ENCODE assay signal across 8 cellular contexts in the genomic region with DNA sequence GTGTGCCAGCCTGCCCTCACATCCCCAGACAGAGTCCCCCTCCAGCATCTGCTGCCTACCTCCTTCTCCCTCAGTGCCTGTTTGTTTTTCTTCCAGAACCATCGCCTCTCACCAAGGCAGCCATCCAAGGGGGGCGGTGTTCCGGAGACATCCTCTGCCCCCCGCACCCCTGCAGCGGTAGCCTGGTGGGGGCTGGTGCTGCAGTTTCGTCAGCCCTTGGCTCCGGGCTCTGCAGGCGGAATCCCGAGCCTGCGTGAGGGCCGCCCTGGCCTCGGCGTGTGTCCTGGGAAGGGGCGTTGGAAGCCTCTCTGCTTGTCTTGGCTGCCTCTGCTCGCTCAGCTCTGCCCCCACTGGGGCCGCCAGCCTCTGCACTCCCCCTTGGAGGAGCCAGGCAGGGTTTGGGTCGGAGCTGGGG.
DNase-seq lines count a peak whose midpoint lies in the region; ATAC-seq, FAIRE-seq and TF ChIP-seq lines count a peak whose summit lies in the region.
"Had no signal": no experiment of that assay in that cellular context is flagged by ENCODE, and none has a peak within 500 bp of the region (broad histone marks: within the 10 kb centered on the region; RNA-seq: fewer than 3 reads in every experiment).

No MANE protein-coding gene starts in this region.

- in situ Hi-C loops in HepG2 (cut with HindIII; ENCODE audit: extremely low pct_ligation_motif_present, low pct_unique_long_range_greater_than_20kb): no loop called here

- DNase-seq in NB4 (ENCODE audit: low read depth) (no peak), dorsolateral prefrontal cortex (peak in 6 of 10 donors; percentile 51 to 76 (median 62)), HepG2 (ENCODE audit: low spot score) (no peak), vagina (ENCODE audit: extremely low spot score in 2 of 2) (no peak), NCI-H187 (lab: John Stamatoyannopoulos, UW) (no peak)
- no peak for DNase-seq in activated CD4-positive, alpha-beta T cell treated with anti-CD3 and anti-CD28 coated beads, Interleukin-2, amount 50 U/mL, for 1 hour

- no TSS peak for BruUV-seq in HepG2 (replicated peaks; lab: Mats Ljungman, UMichigan)

- CTCF ChIA-PET in HepG2 (lab: Yijun Ruan, JAX; ENCODE audit: low intra/inter-chr PET ratio, low total read pairs): no interaction called here

- TF ChIP-seq EP300 in HepG2 (IDR thresholded peaks at IDR 0.05; ENCODE audit: low read depth in 2 of 2, low read length in 2 of 2): no peak
- TF ChIP-seq EP300 in HepG2 (CRISPR knock-in tag; IDR thresholded peaks at IDR 0.05; ENCODE audit: borderline replicate concordance): no peak

- POLR2A ChIA-PET in HepG2 (lab: Yijun Ruan, JAX): no interaction called here

- H3K36me3 ChIP-seq in HepG2 (replicated peaks in 1 of 2; ENCODE audit: control insufficient read depth in 1 of 2, insufficient read depth in 2 of 2, low read length in 2 of 2): no peaks in the 10 kb centered on the region
- no peaks in the 10 kb centered on the region for H3K36me3 ChIP-seq in vagina
- H3K36me3 ChIP-seq: heart left ventricle had no signal

- H3K4me3 ChIP-seq in NB4 (ENCODE audit: low read depth, low read length) (no peak overlapping the region), dorsolateral prefrontal cortex (peak overlapping the region in 3 of 59 donors; percentile 2 to 8 (median 3)), HepG2 (replicated peaks in 1 of 3; ENCODE audit: insufficient read depth in 1 of 3, low read depth in 2 of 3, low read length in 3 of 3) (no peak overlapping the region), vagina (no peak overlapping the region)
- H3K4me3 ChIP-seq: heart left ventricle had no signal

- no peak overlapping the region for H3K9ac ChIP-seq in HepG2 (ENCODE audit: insufficient read depth, low read depth, low read length)

- intact Hi-C loops in dorsolateral prefrontal cortex (cut with DNase I): no loop called here
- intact Hi-C loops in HepG2 (cut with micrococcal nuclease; ENCODE audit: unreplicated experiment): no loop called here
- intact Hi-C loops in vagina (cut with DNase I): loop anchor here (10.0 kb wide), 1 partner anchor 113 kb away; no protein-coding TSS in a partner anchor

- no peak for TF ChIP-seq RAD21 in HepG2 (CRISPR knock-in tag; IDR thresholded peaks at IDR 0.05)

- 83% methylated on average over 14 of the region's 17 CpGs for WGBS in HepG2 (ENCODE audit: low lambda C conversion rate)

- TF ChIP-seq POLR2A in NB4 (IDR thresholded peaks at IDR 0.05; ENCODE audit: extremely low read depth, insufficient read length) (no peak), HepG2 (IDR thresholded peaks at IDR 0.05; ENCODE audit: insufficient read depth in 1 of 2, low read depth in 2 of 2, low read length in 2 of 2) (no peak), vagina (IDR thresholded peaks at IDR 0.05) (no peak)

- no peak for FAIRE-seq in HepG2 (lab: Jason Lieb, UNC)

- H3K79me2 ChIP-seq in HepG2 (ENCODE audit: insufficient read depth, low read length): no peaks in the 10 kb centered on the region

- peaks cover 27% of the 10 kb centered on the region for H3K4me1 ChIP-seq in HepG2 (ENCODE audit: insufficient read depth, low read length)
- H3K4me1 ChIP-seq in vagina: peaks cover 42% of the 10 kb centered on the region

- H4K20me1 ChIP-seq in HepG2 (ENCODE audit: insufficient read depth, low read length): peaks cover 3% of the 10 kb centered on the region; the same call in 1 of the 2 replicates

- H3K27me3 ChIP-seq in dorsolateral prefrontal cortex (peaks cover 0 to 24% (median 7%) of the 10 kb centered on the region in 45 donors), HepG2 (ENCODE audit: control insufficient read depth in 1 of 2, insufficient read depth in 2 of 2, low read length in 2 of 2) (no peaks in the 10 kb centered on the region), vagina (no peaks in the 10 kb centered on the region)

- peak overlapping the region in 4 of 59 donors; percentile 35 to 53 (median 43) for H3K27ac ChIP-seq in dorsolateral prefrontal cortex
- H3K27ac ChIP-seq in HepG2 (ENCODE audit: extremely low read length, insufficient read depth, low read length): no peak overlapping the region
- H3K27ac ChIP-seq in vagina: peak overlapping the region; percentile 57

- H3K9me3 ChIP-seq in HepG2 (ENCODE audit: low read length) (no peaks in the 10 kb centered on the region), vagina (no peaks in the 10 kb centered on the region)
- H3K9me3 ChIP-seq: heart left ventricle had no signal

- TF ChIP-seq CTCF in NB4 (IDR thresholded peaks at IDR 0.05; ENCODE audit: low read depth, low read length) (peak; percentile 12), dorsolateral prefrontal cortex (IDR thresholded peaks at IDR 0.05 in 54 of 56, conservative IDR thresholded peaks at IDR 0.05 in 2 of 56; ENCODE audit: low read depth in 1 of 56, partially characterized antibody in 56 of 56) (peak in 1 of 56 donors; percentile 13), HepG2 (CRISPR knock-in tag; IDR thresholded peaks at IDR 0.05) (no peak), vagina (IDR thresholded peaks at IDR 0.05) (no peak)

- no peak overlapping the region for H3K4me2 ChIP-seq in HepG2 (ENCODE audit: low read depth, low read length)

- ATAC-seq in HepG2 (peak; percentile 7; the same call in 1 of the 3 replicates), GM19351 (IDR thresholded peaks at IDR 0.05; ENCODE audit: unreplicated experiment) (no peak)

- H2AFZ ChIP-seq in HepG2 (ENCODE audit: low read length): no peak overlapping the region

TF ChIP-seq in HepG2, 621 proteins besides CTCF, POLR2A, EP300 and RAD21:
- TF ChIP-seq, protein P1, sequence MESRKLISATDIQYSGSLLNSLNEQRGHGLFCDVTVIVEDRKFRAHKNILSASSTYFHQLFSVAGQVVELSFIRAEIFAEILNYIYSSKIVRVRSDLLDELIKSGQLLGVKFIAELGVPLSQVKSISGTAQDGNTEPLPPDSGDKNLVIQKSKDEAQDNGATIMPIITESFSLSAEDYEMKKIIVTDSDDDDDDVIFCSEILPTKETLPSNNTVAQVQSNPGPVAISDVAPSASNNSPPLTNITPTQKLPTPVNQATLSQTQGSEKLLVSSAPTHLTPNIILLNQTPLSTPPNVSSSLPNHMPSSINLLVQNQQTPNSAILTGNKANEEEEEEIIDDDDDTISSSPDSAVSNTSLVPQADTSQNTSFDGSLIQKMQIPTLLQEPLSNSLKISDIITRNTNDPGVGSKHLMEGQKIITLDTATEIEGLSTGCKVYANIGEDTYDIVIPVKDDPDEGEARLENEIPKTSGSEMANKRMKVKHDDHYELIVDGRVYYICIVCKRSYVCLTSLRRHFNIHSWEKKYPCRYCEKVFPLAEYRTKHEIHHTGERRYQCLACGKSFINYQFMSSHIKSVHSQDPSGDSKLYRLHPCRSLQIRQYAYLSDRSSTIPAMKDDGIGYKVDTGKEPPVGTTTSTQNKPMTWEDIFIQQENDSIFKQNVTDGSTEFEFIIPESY (CRISPR knock-in tag; IDR thresholded peaks at IDR 0.05): peak; percentile 71; the same call in 1 of the 2 replicates
- TF ChIP-seq, protein P2, sequence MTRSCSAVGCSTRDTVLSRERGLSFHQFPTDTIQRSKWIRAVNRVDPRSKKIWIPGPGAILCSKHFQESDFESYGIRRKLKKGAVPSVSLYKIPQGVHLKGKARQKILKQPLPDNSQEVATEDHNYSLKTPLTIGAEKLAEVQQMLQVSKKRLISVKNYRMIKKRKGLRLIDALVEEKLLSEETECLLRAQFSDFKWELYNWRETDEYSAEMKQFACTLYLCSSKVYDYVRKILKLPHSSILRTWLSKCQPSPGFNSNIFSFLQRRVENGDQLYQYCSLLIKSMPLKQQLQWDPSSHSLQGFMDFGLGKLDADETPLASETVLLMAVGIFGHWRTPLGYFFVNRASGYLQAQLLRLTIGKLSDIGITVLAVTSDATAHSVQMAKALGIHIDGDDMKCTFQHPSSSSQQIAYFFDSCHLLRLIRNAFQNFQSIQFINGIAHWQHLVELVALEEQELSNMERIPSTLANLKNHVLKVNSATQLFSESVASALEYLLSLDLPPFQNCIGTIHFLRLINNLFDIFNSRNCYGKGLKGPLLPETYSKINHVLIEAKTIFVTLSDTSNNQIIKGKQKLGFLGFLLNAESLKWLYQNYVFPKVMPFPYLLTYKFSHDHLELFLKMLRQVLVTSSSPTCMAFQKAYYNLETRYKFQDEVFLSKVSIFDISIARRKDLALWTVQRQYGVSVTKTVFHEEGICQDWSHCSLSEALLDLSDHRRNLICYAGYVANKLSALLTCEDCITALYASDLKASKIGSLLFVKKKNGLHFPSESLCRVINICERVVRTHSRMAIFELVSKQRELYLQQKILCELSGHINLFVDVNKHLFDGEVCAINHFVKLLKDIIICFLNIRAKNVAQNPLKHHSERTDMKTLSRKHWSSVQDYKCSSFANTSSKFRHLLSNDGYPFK (CRISPR knock-in tag; IDR thresholded peaks at IDR 0.05; ENCODE audit: borderline replicate concordance): no peak
- no peak for TF ChIP-seq NCOA5 (CRISPR knock-in tag; IDR thresholded peaks at IDR 0.05)
- TF ChIP-seq ZMYM3 (CRISPR knock-in tag; IDR thresholded peaks at IDR 0.05): no peak
- no peak for TF ChIP-seq ZNF292 (CRISPR knock-in tag; IDR thresholded peaks at IDR 0.05; ENCODE audit: borderline replicate concordance, low read depth)
- TF ChIP-seq ZNF282 (IDR thresholded peaks at IDR 0.05; ENCODE audit: partially characterized antibody): no peak
- TF ChIP-seq, protein P3, sequence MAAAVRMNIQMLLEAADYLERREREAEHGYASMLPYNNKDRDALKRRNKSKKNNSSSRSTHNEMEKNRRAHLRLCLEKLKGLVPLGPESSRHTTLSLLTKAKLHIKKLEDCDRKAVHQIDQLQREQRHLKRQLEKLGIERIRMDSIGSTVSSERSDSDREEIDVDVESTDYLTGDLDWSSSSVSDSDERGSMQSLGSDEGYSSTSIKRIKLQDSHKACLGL (CRISPR knock-in tag; IDR thresholded peaks at IDR 0.05): no peak
- TF ChIP-seq ZSCAN25 (CRISPR knock-in tag; IDR thresholded peaks at IDR 0.05): peak; percentile 61; the same call in 1 of the 2 replicates
TF ChIP-seq in HepG2: peak in this region for 2.

Comparison
In these comparisons a context has a peak if more than half of its experiments do, and no peak if none do; other contexts are left out.
1. DNase-seq: peak in dorsolateral prefrontal cortex (6 of 10); none in NB4 (single experiment), HepG2 (single experiment), vagina (0 of 2), NCI-H187 (0 of 2) and activated CD4-positive, alpha-beta T cell treated with anti-CD3 and anti-CD28 coated beads, Interleukin-2, amount 50 U/mL, for 1 hour (single experiment).